In genomic region chrX:108541286-108541685, GRCh38 we compare ENCODE assay signal across 22 cellular contexts.
DNase-seq lines count a peak whose midpoint lies in the region; ATAC-seq lines count a peak whose summit lies in the region.
"Had no signal": no experiment of that assay in that cellular context is flagged by ENCODE, and none has a peak within 500 bp of the region (broad histone marks: within the 10 kb centered on the region; RNA-seq: fewer than 3 reads in every experiment).

No MANE protein-coding gene starts in this region.

- DNase-seq in HAP-1 (ENCODE audit: low spot score in 2 of 2) (peak; percentile 78 to 100), NT2/D1 (ENCODE audit: low read depth, low spot score) (peak; percentile 63), iPS DF 6.9 (ENCODE audit: low read depth, low spot score) (peak; percentile 5), left colon (no peak), NCI-H345 treated with DMSO at 0.1 percent for 48 hours (lab: John Stamatoyannopoulos, UW; ENCODE audit: unreplicated experiment) (no peak), anterior cingulate cortex (lab: John Stamatoyannopoulos, UW) (no peak)
- DNase-seq in activated CD8-positive, alpha-beta T cell treated with anti-CD3 and anti-CD28 coated beads, Interleukin-2, amount 10 ng/mL, durations not matched to agents 7 days and 5 days, result no peak
- DNase-seq: C1 segment of cervical spinal cord; CD4-positive, alpha-beta memory T cell; COR-L47; DMS79; EL; KBM-7; MG63; NCI-H1105 treated with DMSO at 0.1 percent for 48 hours; NCI-H146; NCI-H1930; NCI-H2107; NCI-H446 treated with DMSO at 0.1 percent for 48 hours; SHP77; T-cell had no signal

- no peak overlapping the region for H3K9ac ChIP-seq in NT2/D1 (ENCODE audit: insufficient read length, low read depth)

- H3K9me3 ChIP-seq in HAP-1 (0 out of 2 replicates have a peak, but pooled peaks cover 2% of the 10 kb centered on the region), NT2/D1 (ENCODE audit: insufficient read depth, low read length) (no peaks in the 10 kb centered on the region), iPS DF 6.9 (ENCODE audit: control insufficient read depth, insufficient read depth, low read length) (no peaks in the 10 kb centered on the region)
- H3K9me3 ChIP-seq: MG63 had no signal

- H3K27me3 ChIP-seq in HAP-1 (ENCODE audit: low read depth) (no peaks in the 10 kb centered on the region), NT2/D1 (ENCODE audit: insufficient read depth, insufficient read length) (no peaks in the 10 kb centered on the region), iPS DF 6.9 (ENCODE audit: control insufficient read depth, insufficient read depth, low read length) (no peaks in the 10 kb centered on the region)
- H3K27me3 ChIP-seq: MG63 had no signal

- H3K36me3 Mint-ChIP-seq in activated CD8-positive, alpha-beta T cell treated with anti-CD3 and anti-CD28 coated beads, Interleukin-2, amount 10 ng/mL, durations not matched to agents 7 days and 5 days (ENCODE audit: low read depth), result no peaks in the 10 kb centered on the region
- H3K36me3 Mint-ChIP-seq: CD4-positive, alpha-beta memory T cell; T-cell had no signal

- H3K27ac Mint-ChIP-seq in activated CD8-positive, alpha-beta T cell treated with anti-CD3 and anti-CD28 coated beads, Interleukin-2, amount 10 ng/mL, durations not matched to agents 7 days and 5 days, result no peak overlapping the region
- H3K27ac Mint-ChIP-seq: CD4-positive, alpha-beta memory T cell; T-cell had no signal

- no peak overlapping the region for H3K4me3 Mint-ChIP-seq in activated CD8-positive, alpha-beta T cell treated with anti-CD3 and anti-CD28 coated beads, Interleukin-2, amount 10 ng/mL, durations not matched to agents 7 days and 5 days
- H3K4me3 Mint-ChIP-seq: CD4-positive, alpha-beta memory T cell; T-cell had no signal

- no peaks in the 10 kb centered on the region for H3K36me3 ChIP-seq in HAP-1 (replicated peaks)
- no peaks in the 10 kb centered on the region for H3K36me3 ChIP-seq in NT2/D1 (ENCODE audit: insufficient read depth, insufficient read length, low read length)
- H3K36me3 ChIP-seq in iPS DF 6.9 (ENCODE audit: control insufficient read depth, insufficient read depth, low read length), result no peaks in the 10 kb centered on the region
- H3K36me3 ChIP-seq: MG63 had no signal

- H3K27ac ChIP-seq in iPS DF 6.9 (ENCODE audit: low read length), result no peak overlapping the region
- H3K27ac ChIP-seq: RWPE1 had no signal

- in situ Hi-C loops in HAP-1 (cut with MboI; ENCODE audit: low sequenced_read_pairs), result no loop called here

- no peak for ATAC-seq in left colon
- ATAC-seq in activated CD8-positive, alpha-beta T cell treated with anti-CD3 and anti-CD28 coated beads, Interleukin-2, amount 10 ng/mL, durations not matched to agents 7 days and 5 days, result no peak
- ATAC-seq: T-cell had no signal

- POLR2A ChIA-PET in activated CD8-positive, alpha-beta T cell treated with anti-CD3 and anti-CD28 coated beads, Interleukin-2, amount 10 ng/mL, durations not matched to agents 7 days and 5 days (lab: Charles Lee), result no interaction called here

- CTCF ChIA-PET in activated CD8-positive, alpha-beta T cell treated with anti-CD3 and anti-CD28 coated beads, Interleukin-2, amount 10 ng/mL, durations not matched to agents 7 days and 5 days (lab: Charles Lee), result no interaction called here

- H3K27me3 Mint-ChIP-seq in activated CD8-positive, alpha-beta T cell treated with anti-CD3 and anti-CD28 coated beads, Interleukin-2, amount 10 ng/mL, durations not matched to agents 7 days and 5 days (ENCODE audit: low read depth), result no peaks in the 10 kb centered on the region
- H3K27me3 Mint-ChIP-seq: CD4-positive, alpha-beta memory T cell had no signal

- H3K4me3 ChIP-seq in HAP-1, result no peak overlapping the region
- no peak overlapping the region for H3K4me3 ChIP-seq in NT2/D1 (ENCODE audit: insufficient read length, low read depth)
- no peak overlapping the region for H3K4me3 ChIP-seq in iPS DF 6.9 (ENCODE audit: low read length)
- H3K4me3 ChIP-seq: MG63 had no signal

- intact Hi-C loops in left colon (cut with DNase I, micrococcal nuclease), result no loop called here

- no peaks in the 10 kb centered on the region for H3K9me3 Mint-ChIP-seq in activated CD8-positive, alpha-beta T cell treated with anti-CD3 and anti-CD28 coated beads, Interleukin-2, amount 10 ng/mL, durations not matched to agents 7 days and 5 days (ENCODE audit: insufficient read depth)
- H3K9me3 Mint-ChIP-seq: T-cell had no signal

- H3K4me1 Mint-ChIP-seq in activated CD8-positive, alpha-beta T cell treated with anti-CD3 and anti-CD28 coated beads, Interleukin-2, amount 10 ng/mL, durations not matched to agents 7 days and 5 days (ENCODE audit: low read depth), result no peaks in the 10 kb centered on the region
- H3K4me1 Mint-ChIP-seq: CD4-positive, alpha-beta memory T cell; T-cell had no signal

- H3K4me1 ChIP-seq in HAP-1, result peaks cover 33% of the 10 kb centered on the region
- no peaks in the 10 kb centered on the region for H3K4me1 ChIP-seq in NT2/D1 (ENCODE audit: insufficient read depth, insufficient read length)
- H3K4me1 ChIP-seq in iPS DF 6.9 (ENCODE audit: control insufficient read depth, insufficient read depth, low read length), result no peaks in the 10 kb centered on the region

Comparison
In these comparisons a context has a peak if more than half of its experiments do, and no peak if none do; other contexts are left out.
1. DNase-seq: peak in HAP-1 (2 of 2), NT2/D1 (single experiment) and iPS DF 6.9 (single experiment); none in left colon (0 of 2), NCI-H345 treated with DMSO at 0.1 percent for 48 hours (single experiment), activated CD8-positive, alpha-beta T cell treated with anti-CD3 and anti-CD28 coated beads, Interleukin-2, amount 10 ng/mL, durations not matched to agents 7 days and 5 days (single experiment) and anterior cingulate cortex (0 of 58).